Comparison of ENCODE assay signal across 34 cellular contexts in genomic region chr14:92942576-92942975, GRCh38. TPM values are rescaled to one million over a fixed set of nuclear protein-coding genes. Genes with fewer than 3 reads are reported as not detected.
"Had no signal": no experiment of that assay in that cellular context is flagged by ENCODE, and none has a peak within 500 bp of the region (broad histone marks: within the 10 kb centered on the region; RNA-seq: fewer than 3 reads in every experiment).

No MANE protein-coding gene starts in this region.

- H3K36me3 ChIP-seq: cardiac muscle cell had no signal

- H3K4me3 ChIP-seq: adrenal gland, ascending aorta, cardiac muscle cell had no signal

- ATAC-seq: activated CD8-positive, alpha-beta T cell treated with anti-CD3 and anti-CD28 coated beads for 36 hours; activated naive CD4-positive, alpha-beta T cell treated with anti-CD3 and anti-CD28 coated beads, Interleukin-2, amount 50 U/mL, for 72 hours; activated T-cell treated with anti-CD3 and anti-CD28 coated beads, Interleukin-2, amount 50 U/mL, for 4 hours; activated T-cell treated with anti-CD3 and anti-CD28 coated beads, Interleukin-2, amount 50 U/mL, for 72 hours; activated T-helper 17 cell treated with anti-CD3 and anti-CD28 coated beads, Interleukin-2, amount 50 U/mL, for 72 hours had no signal

- H3K4me1 ChIP-seq: adrenal gland, ascending aorta had no signal

- H3K9me3 ChIP-seq: adrenal gland, ascending aorta had no signal

- DNase-seq: activated B cell treated with CpG ODN at 0.5 μM for 24 hours; activated CD4-positive, alpha-beta memory T cell treated with anti-CD3 and anti-CD28 coated beads for 36 hours; activated CD4-positive, alpha-beta T cell treated with anti-CD3 and anti-CD28 coated beads for 4 hours; activated CD4-positive, alpha-beta T cell treated with anti-CD3 and anti-CD28 coated beads, Interleukin-2, amount 10 ng/mL, durations not matched to agents 24 days and 14 days; activated CD4-positive, alpha-beta T cell treated with anti-CD3 and anti-CD28 coated beads, Interleukin-2, amount 50 U/mL, for 1 hour; activated CD4-positive, alpha-beta T cell treated with anti-CD3 and anti-CD28 coated beads, Interleukin-2, amount 50 U/mL, for 4 hours; activated CD4-positive, CD25-positive, alpha-beta regulatory T cell treated with anti-CD3 and anti-CD28 coated beads, Interleukin-2, amount 50 U/mL, for 72 hours; activated CD8-positive, alpha-beta memory T cell treated with anti-CD3 and anti-CD28 coated beads, Interleukin-2, amount 50 U/mL, for 4 hours; activated CD8-positive, alpha-beta T cell treated with anti-CD3 and anti-CD28 coated beads for 36 hours; activated effector memory CD4-positive, alpha-beta T cell treated with anti-CD3 and anti-CD28 coated beads, Interleukin-2, amount 50 U/mL, for 16 hours; activated gamma-delta T cell treated with Interleukin-2 at 50 U/mL for 16 hours; activated naive CD4-positive, alpha-beta T cell; activated naive CD4-positive, alpha-beta T cell treated with anti-CD3 and anti-CD28 coated beads for 36 hours; activated naive CD4-positive, alpha-beta T cell treated with anti-CD3 and anti-CD28 coated beads, Interleukin-2, amount 50 U/mL, for 16 hours; activated naive CD8-positive, alpha-beta T cell treated with anti-CD3 and anti-CD28 coated beads for 36 hours; activated T-cell treated with anti-CD3 and anti-CD28 coated beads for 4 hours; activated T-cell treated with anti-CD3 and anti-CD28 coated beads, Interleukin-2, amount 50 U/mL, for 1 hour; activated T-cell treated with anti-CD3 and anti-CD28 coated beads, Interleukin-2, amount 50 U/mL, for 4 hours; activated T-cell treated with anti-CD3 and anti-CD28 coated beads, Interleukin-2, amount 50 U/mL, for 72 hours; adrenal gland; amniotic stem cell; anterior cingulate cortex; cerebellar nuclear complex; T-helper 1 cell; T-helper 2 cell; T-helper 9 cell had no signal

- H3K27me3 ChIP-seq: adrenal gland, ascending aorta, cardiac muscle cell had no signal

- H3K27ac ChIP-seq: adrenal gland, ascending aorta, cardiac muscle cell, VCaP had no signal

RNA-seq across cellular contexts. Expression of gene CHGA, which starts 19.6 kb away (rescaled TPM):
- total RNA-seq: activated B cell treated with CpG ODN at 0.5 μM for 24 hours; activated CD4-positive, alpha-beta memory T cell treated with anti-CD3 and anti-CD28 coated beads for 36 hours; activated CD4-positive, alpha-beta T cell treated with anti-CD3 and anti-CD28 coated beads, Interleukin-2, amount 10 ng/mL, durations not matched to agents 24 days and 14 days; activated CD8-positive, alpha-beta memory T cell treated with anti-CD3 and anti-CD28 coated beads for 36 hours; activated CD8-positive, alpha-beta T cell treated with anti-CD3 and anti-CD28 coated beads for 36 hours; activated naive CD4-positive, alpha-beta T cell treated with anti-CD3 and anti-CD28 coated beads for 36 hours; activated naive CD4-positive, alpha-beta T cell treated with anti-CD3 and anti-CD28 coated beads, Interleukin-2, amount 50 U/mL, for 72 hours; activated naive CD8-positive, alpha-beta T cell treated with anti-CD3 and anti-CD28 coated beads for 36 hours; activated T-cell treated with anti-CD3 and anti-CD28 coated beads, Interleukin-2, amount 50 U/mL, for 72 hours; activated T-helper 1 cell treated with anti-CD3 and anti-CD28 coated beads, Interleukin-12 subunit alpha, Interleukin-12 subunit beta, Interleukin-2, Interleukin-4 antibody, amounts not matched to agents 30 ng/mL and 10 ng/mL and 1 ng/mL, durations not matched to agents 14 hours and 24 hours and 36 hours; activated T-helper 17 cell treated with anti-CD3 and anti-CD28 coated beads, Interleukin-2, amount 50 U/mL, for 72 hours; bronchial epithelial cell; cardiac muscle cell had no signal
